20 cellular contexts compared by ENCODE assay signal in the genomic region with DNA sequence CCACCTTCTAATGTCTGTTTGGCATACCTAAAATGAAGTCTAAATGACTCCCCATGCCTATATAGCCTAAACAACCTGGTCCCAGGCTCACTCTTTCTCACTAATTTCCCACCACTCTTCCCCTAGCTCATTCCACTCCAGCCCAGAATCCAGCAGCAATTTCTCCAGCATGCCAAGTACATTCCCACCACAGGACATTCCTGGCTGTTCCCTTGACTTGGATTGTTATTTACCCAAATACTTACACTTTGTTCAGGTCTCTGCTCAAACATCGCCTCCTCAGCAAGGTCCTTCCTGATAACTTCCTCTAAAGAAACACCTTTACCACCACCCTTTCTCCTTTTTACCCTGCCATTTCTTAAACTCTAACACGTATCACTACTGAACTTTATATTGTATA.
DNase-seq lines count a peak whose midpoint lies in the region; ATAC-seq and TF ChIP-seq lines count a peak whose summit lies in the region.
"Had no signal": no experiment of that assay in that cellular context is flagged by ENCODE, and none has a peak within 500 bp of the region (broad histone marks: within the 10 kb centered on the region; RNA-seq: fewer than 3 reads in every experiment).

No MANE protein-coding gene starts in this region.

- peak; percentile 37 for DNase-seq in astrocyte of the hippocampus (ENCODE audit: low read depth, low spot score)
- DNase-seq in endodermal cell, result peak; percentile 51
- DNase-seq in left lung, result no peak
- no peak for DNase-seq in nephron progenitor cell
- no peak for DNase-seq in activated T-cell treated with anti-CD3 and anti-CD28 coated beads, Interleukin-2, amount 50 U/mL, for 48 hours
- DNase-seq in NCI-H69 (lab: John Stamatoyannopoulos, UW), result no peak
- no peak for DNase-seq in NCI-H345 (lab: John Stamatoyannopoulos, UW)
- DNase-seq: AML-193; Caco-2; Calu3; CD4-positive, alpha-beta T cell; CD8-positive, alpha-beta T cell; DMS79 treated with DMSO at 0.1 percent for 48 hours; GF-D8 had no signal

- H3K36me3 ChIP-seq in endodermal cell (ENCODE audit: control insufficient read depth, insufficient read depth, low read length) (no peaks in the 10 kb centered on the region), left lung (no peaks in the 10 kb centered on the region)
- H3K36me3 ChIP-seq: BLaER1 treated with 17β-estradiol and CSF1 and Interleukin-3, amounts not matched to agents 10 nM and 100 nM had no signal

- TF ChIP-seq CTCF in endodermal cell (conservative IDR thresholded peaks at IDR 0.05) (no peak), left lung (IDR thresholded peaks at IDR 0.05) (no peak), nephron progenitor cell (IDR thresholded peaks at IDR 0.05) (no peak)

- ATAC-seq in left lung (peak; percentile 71), HG02870 (IDR thresholded peaks at IDR 0.05; ENCODE audit: unreplicated experiment) (no peak)
- ATAC-seq: A549; CD8-positive, alpha-beta T cell had no signal

- intact Hi-C loops in left lung (cut with DNase I), result no loop called here

- H3K36me3 Mint-ChIP-seq in endodermal cell (ENCODE audit: low read depth) (no peaks in the 10 kb centered on the region), nephron progenitor cell (ENCODE audit: low read depth) (no peaks in the 10 kb centered on the region)
- H3K36me3 Mint-ChIP-seq: CD8-positive, alpha-beta T cell had no signal

- no peak overlapping the region for H3K9ac ChIP-seq in endodermal cell (ENCODE audit: extremely low read depth, low read length, poor library complexity, severe bottlenecking)
- H3K9ac ChIP-seq: BLaER1 treated with 17β-estradiol and CSF1 and Interleukin-3, amounts not matched to agents 10 nM and 100 nM had no signal

- H3K27ac Mint-ChIP-seq in endodermal cell, result peak overlapping the region; percentile 13
- peak overlapping the region; percentile 46 for H3K27ac Mint-ChIP-seq in nephron progenitor cell
- H3K27ac Mint-ChIP-seq: B cell; CD4-positive, alpha-beta T cell; CD8-positive, alpha-beta T cell had no signal

- H3K27ac ChIP-seq in endodermal cell (ENCODE audit: low read depth, low read length), result no peak overlapping the region
- no peak overlapping the region for H3K27ac ChIP-seq in left lung
- H3K27ac ChIP-seq: 22Rv1; A549; BLaER1 treated with 17β-estradiol and CSF1 and Interleukin-3, amounts not matched to agents 10 nM and 100 nM; C4-2B had no signal

- H3K4me3 Mint-ChIP-seq in endodermal cell, result no peak overlapping the region
- no peak overlapping the region for H3K4me3 Mint-ChIP-seq in nephron progenitor cell
- H3K4me3 Mint-ChIP-seq: B cell; CD4-positive, alpha-beta T cell; CD8-positive, alpha-beta T cell had no signal

- H3K9me3 ChIP-seq in endodermal cell (ENCODE audit: control insufficient read depth, low read length), result no peaks in the 10 kb centered on the region
- no peaks in the 10 kb centered on the region for H3K9me3 ChIP-seq in left lung
- H3K9me3 ChIP-seq: A549; BLaER1 treated with 17β-estradiol and CSF1 and Interleukin-3, amounts not matched to agents 10 nM and 100 nM; Caco-2 had no signal

- H3K9me3 Mint-ChIP-seq in endodermal cell (no peaks in the 10 kb centered on the region), nephron progenitor cell (peaks cover 3% of the 10 kb centered on the region)
- H3K9me3 Mint-ChIP-seq: CD4-positive, alpha-beta T cell had no signal

- H3K4me1 ChIP-seq in endodermal cell (ENCODE audit: control insufficient read depth, insufficient read depth, low read length) (no peaks in the 10 kb centered on the region), left lung (no peaks in the 10 kb centered on the region)
- H3K4me1 ChIP-seq: A549; BLaER1 treated with 17β-estradiol and CSF1 and Interleukin-3, amounts not matched to agents 10 nM and 100 nM had no signal

- H3K27me3 Mint-ChIP-seq in endodermal cell (ENCODE audit: insufficient read depth) (peaks cover 2% of the 10 kb centered on the region), nephron progenitor cell (ENCODE audit: low read depth, poor library complexity) (peaks cover 8% of the 10 kb centered on the region)
- H3K27me3 Mint-ChIP-seq: B cell; CD4-positive, alpha-beta T cell had no signal

- H3K4me3 ChIP-seq in endodermal cell (ENCODE audit: low read length), result no peak overlapping the region
- H3K4me3 ChIP-seq in left lung, result no peak overlapping the region
- H3K4me3 ChIP-seq: A549; BLaER1 treated with 17β-estradiol and CSF1 and Interleukin-3, amounts not matched to agents 10 nM and 100 nM had no signal

- H3K4me1 Mint-ChIP-seq in endodermal cell, result peaks cover 10% of the 10 kb centered on the region
- H3K4me1 Mint-ChIP-seq in nephron progenitor cell, result peaks cover 3% of the 10 kb centered on the region
- H3K4me1 Mint-ChIP-seq: B cell had no signal

- H3K27me3 ChIP-seq in endodermal cell (ENCODE audit: control insufficient read depth, insufficient read depth, low read length, poor library complexity, severe bottlenecking), result no peaks in the 10 kb centered on the region
- no peaks in the 10 kb centered on the region for H3K27me3 ChIP-seq in left lung
- H3K27me3 ChIP-seq: BLaER1 treated with 17β-estradiol and CSF1 and Interleukin-3, amounts not matched to agents 10 nM and 100 nM had no signal

- 87% methylated on average over 1 of the region's 2 CpGs; no CpG with 5 or more reads in 1 of the 2 experiments for WGBS in endodermal cell (ENCODE audit: insufficient coverage in 1 of 2, insufficient read length in 1 of 2), 2 experiments

Comparison
In these comparisons a context has a peak if more than half of its experiments do, and no peak if none do; other contexts are left out.
1. DNase-seq: peak in astrocyte of the hippocampus (single experiment) and endodermal cell (single experiment); none in left lung (0 of 2), nephron progenitor cell (single experiment), activated T-cell treated with anti-CD3 and anti-CD28 coated beads, Interleukin-2, amount 50 U/mL, for 48 hours (0 of 2), NCI-H69 (single experiment) and NCI-H345 (single experiment).